In genomic region chr7:44431091-44431608, GRCh38 we compare ENCODE assay signal across 8 cellular contexts. TPM values are rescaled to one million over a fixed set of nuclear protein-coding genes. Genes with fewer than 3 reads are reported as not detected.
A peak's percentile ranks its signal among the peaks of the same experiment; 100 is the strongest.
DNase-seq lines count a peak whose midpoint lies in the region; ATAC-seq and TF ChIP-seq lines count a peak whose summit lies in the region.

No MANE protein-coding gene starts in this region.

- no peaks in the 10 kb centered on the region for H3K27me3 ChIP-seq in WERI-Rb-1 (ENCODE audit: insufficient read depth, low read depth, severe bottlenecking)
- H3K27me3 ChIP-seq in tibial artery, result no peaks in the 10 kb centered on the region

- H3K4me1 ChIP-seq in tibial artery, result peaks cover 0 to 4% (median 0%) of the 10 kb centered on the region in 4 donors

- H3K9me3 ChIP-seq in WERI-Rb-1 (ENCODE audit: severe bottlenecking) (no peaks in the 10 kb centered on the region), tibial artery (no peaks in the 10 kb centered on the region)

- peaks cover 18% of the 10 kb centered on the region for H3K36me3 ChIP-seq in WERI-Rb-1
- H3K36me3 ChIP-seq in tibial artery, result peaks cover 4 to 13% (median 9%) of the 10 kb centered on the region in 3 donors

- peak; percentile 40 for ATAC-seq in Right ventricle myocardium inferior
- ATAC-seq in HG03064 (IDR thresholded peaks at IDR 0.05; ENCODE audit: low read depth, unreplicated experiment), result peak; percentile 60
- no peak for ATAC-seq in HG03442 (IDR thresholded peaks at IDR 0.05; ENCODE audit: unreplicated experiment)

- TF ChIP-seq CTCF in WERI-Rb-1 (IDR thresholded peaks at IDR 0.05; ENCODE audit: low read depth, low read length) (peak; percentile 56), tibial artery (IDR thresholded peaks at IDR 0.05) (no peak)

- H3K4me3 ChIP-seq in WERI-Rb-1 (ENCODE audit: low read depth, low read length), result no peak overlapping the region
- H3K4me3 ChIP-seq in tibial artery, result no peak overlapping the region

- intact Hi-C loops in Right ventricle myocardium inferior (cut with DNase I) (loop anchor here (5.0 kb wide), 1 partner anchor 41 kb away; no protein-coding TSS in a partner anchor), cardiac septum (cut with DNase I) (no loop called here), tibial artery (cut with DNase I; ENCODE audit: low total_unique reads) (no loop called here)

- H3K27ac ChIP-seq in WERI-Rb-1, result no peak overlapping the region
- no peak overlapping the region for H3K27ac ChIP-seq in tibial artery

- DNase-seq in Right ventricle myocardium inferior (ENCODE audit: missing footprints) (no peak), cardiac septum (ENCODE audit: low spot score) (no peak), WERI-Rb-1 (peak; percentile 20), iPS-NIHi11 (ENCODE audit: low spot score) (peak; percentile 58), tibial artery (no peak)
- DNase-seq in activated effector memory CD4-positive, alpha-beta T cell treated with Interleukin-2 at 50 U/mL for 16 hours, result no peak

RNA-seq across cellular contexts. Expression of gene NUDCD3, which starts 59.3 kb away (rescaled TPM):
- total RNA-seq in Right ventricle myocardium inferior (112 TPM), cardiac septum (90.3 TPM)

Comparison
In these comparisons a context has a peak if more than half of its experiments do, and no peak if none do; other contexts are left out.
1. DNase-seq: peak in WERI-Rb-1 (single experiment) and iPS-NIHi11 (single experiment); none in Right ventricle myocardium inferior (single experiment), cardiac septum (single experiment), tibial artery (0 of 2) and activated effector memory CD4-positive, alpha-beta T cell treated with Interleukin-2 at 50 U/mL for 16 hours (single experiment).